In genomic region chr6:26055670-26056582, GRCh38 we compare ENCODE assay signal across 1 cellular context.
TF ChIP-seq lines count a peak whose summit lies in the region.

No MANE protein-coding gene starts in this region.

TF ChIP-seq in K562, 482 proteins besides CTCF, POLR2A, EP300 and RAD21 (continued from another document and continues in another):
- TF ChIP-seq PREB (CRISPR knock-in tag; IDR thresholded peaks at IDR 0.05) (peak; percentile 81; the same call in 1 of the 2 replicates), SMARCA4 (IDR thresholded peaks at IDR 0.05) (peak; percentile 11; the same call in 1 of the 2 replicates), ELK3 (CRISPR knock-in tag; IDR thresholded peaks at IDR 0.05) (no peak), THAP12 (CRISPR knock-in tag; IDR thresholded peaks at IDR 0.05) (peak; percentile 98), ZNF551 (CRISPR knock-in tag; IDR thresholded peaks at IDR 0.05) (0 out of 2 replicates have a peak, but pooled peaks have one; percentile 7), ZNF140 (CRISPR knock-in tag; IDR thresholded peaks at IDR 0.05) (no peak), SREBF2 (CRISPR knock-in tag; IDR thresholded peaks at IDR 0.05) (no peak), CREB5 (CRISPR knock-in tag; IDR thresholded peaks at IDR 0.05) (no peak), NFXL1 (CRISPR knock-in tag; IDR thresholded peaks at IDR 0.05) (no peak), NFE2L1 (tag; IDR thresholded peaks at IDR 0.05; ENCODE audit: borderline replicate concordance, low read depth) (no peak), ZNF57 (CRISPR knock-in tag; IDR thresholded peaks at IDR 0.05) (peak; percentile 40), ZBTB40 (IDR thresholded peaks at IDR 0.05) (no peak), ZBTB40 (CRISPR knock-in tag; IDR thresholded peaks at IDR 0.05) (no peak), SNRNP70 (optimal IDR thresholded peaks at IDR 0.05; ENCODE audit: low read depth, low read length) (peak; percentile 96), CC2D1A (IDR thresholded peaks at IDR 0.05) (no peak; the same call in none of the 2 replicates), HNRNPUL1 (IDR thresholded peaks at IDR 0.05; ENCODE audit: low read length) (no peak; the same call in 1 of the 2 replicates), ARID4B (CRISPR knock-in tag; IDR thresholded peaks at IDR 0.05) (peak; percentile 92), ZNF589 (CRISPR knock-in tag; IDR thresholded peaks at IDR 0.05; ENCODE audit: low read depth) (peak; percentile 90; the same call in 1 of the 2 replicates), IRF2 (CRISPR knock-in tag; IDR thresholded peaks at IDR 0.05) (no peak), DPF2 (IDR thresholded peaks at IDR 0.05) (no peak), NEUROD1 (IDR thresholded peaks at IDR 0.05; ENCODE audit: borderline replicate concordance, low read depth, low read length, partially characterized antibody) (peak; percentile 48), CBX5 (IDR thresholded peaks at IDR 0.05; ENCODE audit: borderline replicate concordance, low read depth) (no peak; the same call in 1 of the 2 replicates), AFF4 (CRISPR knock-in tag; IDR thresholded peaks at IDR 0.05) (peak; percentile 100), SAP30 (IDR thresholded peaks at IDR 0.05; ENCODE audit: borderline replicate concordance, insufficient read depth, low read depth, low read length, poor library complexity, severe bottlenecking) (peak; percentile 51), ARID3A (IDR thresholded peaks at IDR 0.05; ENCODE audit: borderline replicate concordance, low read depth, low read length) (peak; percentile 24; the same call in 1 of the 2 replicates)
